Comparison of ENCODE assay signal across 16 cellular contexts in genomic region chr6:154440022-154440421, GRCh38.
"Had no signal": no experiment of that assay in that cellular context is flagged by ENCODE, and none has a peak within 500 bp of the region (broad histone marks: within the 10 kb centered on the region; RNA-seq: fewer than 3 reads in every experiment).

No MANE protein-coding gene starts in this region.

- H3K4me3 ChIP-seq: neural progenitor cell, sigmoid colon, testis, uterus had no signal

- H3K9me3 Mint-ChIP-seq: activated naive CD4-positive, alpha-beta T cell treated with anti-CD3 and anti-CD28 coated beads, Interleukin-2, amount 50 U/mL, for 72 hours; central memory CD8-positive, alpha-beta T cell; memory B cell; naive B cell had no signal

- H3K4me1 Mint-ChIP-seq: central memory CD8-positive, alpha-beta T cell; memory B cell; naive B cell; neural progenitor cell; stimulated activated naive B cell treated with anti-CD40 and anti-IgM and Interleukin-4, amounts not matched to agents 10 μg/mL and 1 μg/mL and 100 μg/mL, for 72 hours had no signal

- H3K27ac ChIP-seq: neural progenitor cell, testis, uterus had no signal

- H3K4me1 ChIP-seq: testis, uterus had no signal

- H3K4me3 Mint-ChIP-seq: central memory CD8-positive, alpha-beta T cell; memory B cell; naive B cell; neural progenitor cell; stimulated activated naive B cell treated with anti-CD40 and anti-IgM and Interleukin-4, amounts not matched to agents 10 μg/mL and 1 μg/mL and 100 μg/mL, for 72 hours had no signal

- H3K9ac ChIP-seq: neural progenitor cell had no signal

- H3K36me3 Mint-ChIP-seq: activated naive CD4-positive, alpha-beta T cell treated with anti-CD3 and anti-CD28 coated beads, Interleukin-2, amount 50 U/mL, for 72 hours; memory B cell; naive B cell; stimulated activated naive B cell treated with anti-CD40 and anti-IgM and Interleukin-4, amounts not matched to agents 10 μg/mL and 1 μg/mL and 100 μg/mL, for 72 hours had no signal

- H3K27me3 ChIP-seq: neural progenitor cell, sigmoid colon, testis, uterus had no signal

- H2AFZ ChIP-seq: neural progenitor cell had no signal

- H3K4me2 ChIP-seq: neural progenitor cell had no signal

- H3K27ac Mint-ChIP-seq: activated naive CD4-positive, alpha-beta T cell treated with anti-CD3 and anti-CD28 coated beads, Interleukin-2, amount 50 U/mL, for 72 hours; memory B cell; neural progenitor cell; stimulated activated naive B cell treated with anti-CD40 and anti-IgM and Interleukin-4, amounts not matched to agents 10 μg/mL and 1 μg/mL and 100 μg/mL, for 72 hours had no signal

- DNase-seq: activated T-cell treated with anti-CD3 and anti-CD28 coated beads, Interleukin-2, amount 50 U/mL, for 1 hour; foreskin fibroblast; left ventricle myocardium superior; naive B cell; posterior cingulate gyrus; sigmoid colon; stimulated activated CD4-positive, alpha-beta T cell treated with anti-CD3 and anti-CD28 coated beads, Interleukin-2, amount 100 ng/mL, for 48 hours; stimulated activated CD8-positive, alpha-beta memory T cell treated with anti-CD3 and anti-CD28 coated beads, Interleukin-4, amount 100 ng/mL, for 48 hours; stimulated activated naive B cell treated with anti-CD40 and anti-IgM and Interleukin-4, amounts not matched to agents 10 μg/mL and 1 μg/mL and 100 μg/mL, for 72 hours; testis; trophoblast cell; uterus had no signal

- H3K9me3 ChIP-seq: sigmoid colon, testis, uterus had no signal

- H3K36me3 ChIP-seq: neural progenitor cell, uterus had no signal
